1 cellular context compared by ENCODE assay signal in the genomic region with DNA sequence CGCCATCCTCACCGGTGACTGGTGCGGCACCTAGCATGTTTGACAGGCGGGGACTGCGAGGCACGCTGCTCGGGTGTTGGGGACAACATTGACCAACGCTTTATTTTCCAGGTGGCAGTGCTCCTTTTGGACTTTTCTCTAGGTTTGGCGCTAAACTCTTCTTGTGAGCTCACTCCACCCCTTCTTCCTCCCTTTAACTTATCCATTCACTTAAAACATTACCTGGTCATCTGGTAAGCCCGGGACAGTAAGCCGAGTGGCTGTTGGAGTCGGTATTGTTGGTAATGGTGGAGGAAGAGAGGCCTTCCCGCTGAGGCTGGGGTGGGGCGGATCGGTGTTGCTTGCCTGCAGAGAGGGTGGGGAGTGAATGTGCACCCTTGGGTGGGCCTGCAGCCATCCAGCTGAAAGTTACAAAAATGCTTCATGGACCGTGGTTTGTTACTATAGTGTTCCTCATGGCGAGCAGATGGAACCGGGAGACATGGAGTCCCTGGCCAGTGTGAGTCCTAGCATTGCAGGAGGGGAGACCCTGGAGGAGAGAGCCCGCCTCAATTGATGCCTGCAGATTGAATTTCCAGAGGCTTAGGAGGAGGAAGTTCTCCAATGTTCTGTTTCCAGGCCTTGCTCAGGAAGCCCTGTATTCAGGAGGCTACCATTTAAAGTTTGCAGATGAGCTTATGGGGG.
TF ChIP-seq lines count a peak whose summit lies in the region.

No MANE protein-coding gene starts in this region.

TF ChIP-seq in HepG2, 621 proteins besides CTCF, POLR2A, EP300 and RAD21 (continues in another document):
- TF ChIP-seq ZNF615 (CRISPR knock-in tag; IDR thresholded peaks at IDR 0.05; ENCODE audit: borderline replicate concordance) (peak; percentile 34; the same call in 1 of the 2 replicates), NFIC (IDR thresholded peaks at IDR 0.05; ENCODE audit: low read length) (no peak), ZIK1 (CRISPR knock-in tag; IDR thresholded peaks at IDR 0.05; ENCODE audit: borderline replicate concordance, low read depth) (0 out of 2 replicates have a peak, but pooled peaks have one; percentile 40), SRSF1 (optimal IDR thresholded peaks at IDR 0.05; ENCODE audit: low read depth, low read length) (no peak), ARNTL (CRISPR knock-in tag; IDR thresholded peaks at IDR 0.05) (0 out of 2 replicates have a peak, but pooled peaks have one; percentile 8), GLMP (CRISPR knock-in tag; IDR thresholded peaks at IDR 0.05; ENCODE audit: borderline replicate concordance) (no peak), WIZ (CRISPR knock-in tag; IDR thresholded peaks at IDR 0.05) (no peak), BRCA1 (CRISPR knock-in tag; IDR thresholded peaks at IDR 0.05) (no peak), ZNF180 (CRISPR knock-in tag; IDR thresholded peaks at IDR 0.05; ENCODE audit: borderline replicate concordance, low read depth) (no peak), ZNF18 (CRISPR knock-in tag; IDR thresholded peaks at IDR 0.05; ENCODE audit: insufficient replicate concordance) (peak; percentile 36), ZFX (CRISPR knock-in tag; IDR thresholded peaks at IDR 0.05; ENCODE audit: low read depth) (peak; percentile 4; the same call in 1 of the 2 replicates), U2AF1 (optimal IDR thresholded peaks at IDR 0.05; ENCODE audit: low read depth, low read length) (peak; percentile 15), ARHGAP35 (CRISPR knock-in tag; IDR thresholded peaks at IDR 0.05; ENCODE audit: borderline replicate concordance) (no peak), GABPB1 (CRISPR knock-in tag; IDR thresholded peaks at IDR 0.05) (no peak), RXRB (CRISPR knock-in tag; IDR thresholded peaks at IDR 0.05; ENCODE audit: borderline replicate concordance) (no peak), NR1H2 (CRISPR knock-in tag; IDR thresholded peaks at IDR 0.05; ENCODE audit: borderline replicate concordance, low read depth) (no peak), SSRP1 (CRISPR knock-in tag; IDR thresholded peaks at IDR 0.05) (peak; percentile 29; the same call in 1 of the 2 replicates), SP2 (CRISPR knock-in tag; IDR thresholded peaks at IDR 0.05) (0 out of 2 replicates have a peak, but pooled peaks have one; percentile 1), ZBTB33 (CRISPR knock-in tag; IDR thresholded peaks at IDR 0.05) (no peak), SMAD3 (CRISPR knock-in tag; IDR thresholded peaks at IDR 0.05) (no peak), SNAPC2 (CRISPR knock-in tag; IDR thresholded peaks at IDR 0.05) (no peak), FOXP1 (IDR thresholded peaks at IDR 0.05) (no peak), FOXP1 (CRISPR knock-in tag; IDR thresholded peaks at IDR 0.05) (no peak), MBNL3 (CRISPR knock-in tag; conservative IDR thresholded peaks at IDR 0.05) (no peak), DNMT3B (CRISPR knock-in tag; conservative IDR thresholded peaks at IDR 0.05) (peak; percentile 24; the same call in 1 of the 2 replicates), SOX13 (IDR thresholded peaks at IDR 0.05) (no peak), SOX13 (CRISPR knock-in tag; conservative IDR thresholded peaks at IDR 0.05 in 1 of 2, IDR thresholded peaks at IDR 0.05 in 1 of 2) (0 out of 4 replicates have a peak, but pooled peaks of 1 of the 2 experiments have one; percentile 5), POLR2AphosphoS5 (IDR thresholded peaks at IDR 0.05; ENCODE audit: low read depth, low read length) (peak; percentile 12), ZNF331 (CRISPR knock-in tag; IDR thresholded peaks at IDR 0.05) (0 out of 2 replicates have a peak, but pooled peaks have one; percentile 7), ZNF766 (CRISPR knock-in tag; IDR thresholded peaks at IDR 0.05; ENCODE audit: borderline replicate concordance) (no peak), ZSCAN20 (CRISPR knock-in tag; IDR thresholded peaks at IDR 0.05; ENCODE audit: borderline replicate concordance) (no peak), RBFOX2 (IDR thresholded peaks at IDR 0.05; ENCODE audit: low read depth, low read length) (peak; percentile 4; the same call in 1 of the 2 replicates), KLF15 (CRISPR knock-in tag; IDR thresholded peaks at IDR 0.05; ENCODE audit: borderline replicate concordance) (no peak), ZNF30 (CRISPR knock-in tag; IDR thresholded peaks at IDR 0.05) (no peak), POLR2G (IDR thresholded peaks at IDR 0.05; ENCODE audit: low read depth, low read length) (peak; percentile 55; the same call in 1 of the 2 replicates), ZBTB1 (CRISPR knock-in tag; IDR thresholded peaks at IDR 0.05; ENCODE audit: borderline replicate concordance) (no peak), REXO4 (CRISPR knock-in tag; IDR thresholded peaks at IDR 0.05; ENCODE audit: borderline replicate concordance) (peak; percentile 49; the same call in 1 of the 2 replicates), ELF3 (CRISPR knock-in tag; IDR thresholded peaks at IDR 0.05) (0 out of 2 replicates have a peak, but pooled peaks have one; percentile 15), IKZF1 (IDR thresholded peaks at IDR 0.05) (no peak), MAX (IDR thresholded peaks at IDR 0.05) (no peak), RBM22 (optimal IDR thresholded peaks at IDR 0.05; ENCODE audit: low read length) (peak; percentile 92)
- TF ChIP-seq, protein P1, sequence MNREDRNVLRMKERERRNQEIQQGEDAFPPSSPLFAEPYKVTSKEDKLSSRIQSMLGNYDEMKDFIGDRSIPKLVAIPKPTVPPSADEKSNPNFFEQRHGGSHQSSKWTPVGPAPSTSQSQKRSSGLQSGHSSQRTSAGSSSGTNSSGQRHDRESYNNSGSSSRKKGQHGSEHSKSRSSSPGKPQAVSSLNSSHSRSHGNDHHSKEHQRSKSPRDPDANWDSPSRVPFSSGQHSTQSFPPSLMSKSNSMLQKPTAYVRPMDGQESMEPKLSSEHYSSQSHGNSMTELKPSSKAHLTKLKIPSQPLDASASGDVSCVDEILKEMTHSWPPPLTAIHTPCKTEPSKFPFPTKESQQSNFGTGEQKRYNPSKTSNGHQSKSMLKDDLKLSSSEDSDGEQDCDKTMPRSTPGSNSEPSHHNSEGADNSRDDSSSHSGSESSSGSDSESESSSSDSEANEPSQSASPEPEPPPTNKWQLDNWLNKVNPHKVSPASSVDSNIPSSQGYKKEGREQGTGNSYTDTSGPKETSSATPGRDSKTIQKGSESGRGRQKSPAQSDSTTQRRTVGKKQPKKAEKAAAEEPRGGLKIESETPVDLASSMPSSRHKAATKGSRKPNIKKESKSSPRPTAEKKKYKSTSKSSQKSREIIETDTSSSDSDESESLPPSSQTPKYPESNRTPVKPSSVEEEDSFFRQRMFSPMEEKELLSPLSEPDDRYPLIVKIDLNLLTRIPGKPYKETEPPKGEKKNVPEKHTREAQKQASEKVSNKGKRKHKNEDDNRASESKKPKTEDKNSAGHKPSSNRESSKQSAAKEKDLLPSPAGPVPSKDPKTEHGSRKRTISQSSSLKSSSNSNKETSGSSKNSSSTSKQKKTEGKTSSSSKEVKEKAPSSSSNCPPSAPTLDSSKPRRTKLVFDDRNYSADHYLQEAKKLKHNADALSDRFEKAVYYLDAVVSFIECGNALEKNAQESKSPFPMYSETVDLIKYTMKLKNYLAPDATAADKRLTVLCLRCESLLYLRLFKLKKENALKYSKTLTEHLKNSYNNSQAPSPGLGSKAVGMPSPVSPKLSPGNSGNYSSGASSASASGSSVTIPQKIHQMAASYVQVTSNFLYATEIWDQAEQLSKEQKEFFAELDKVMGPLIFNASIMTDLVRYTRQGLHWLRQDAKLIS (CRISPR knock-in tag; IDR thresholded peaks at IDR 0.05): peak; percentile 24; the same call in 1 of the 2 replicates
- TF ChIP-seq, protein P2, sequence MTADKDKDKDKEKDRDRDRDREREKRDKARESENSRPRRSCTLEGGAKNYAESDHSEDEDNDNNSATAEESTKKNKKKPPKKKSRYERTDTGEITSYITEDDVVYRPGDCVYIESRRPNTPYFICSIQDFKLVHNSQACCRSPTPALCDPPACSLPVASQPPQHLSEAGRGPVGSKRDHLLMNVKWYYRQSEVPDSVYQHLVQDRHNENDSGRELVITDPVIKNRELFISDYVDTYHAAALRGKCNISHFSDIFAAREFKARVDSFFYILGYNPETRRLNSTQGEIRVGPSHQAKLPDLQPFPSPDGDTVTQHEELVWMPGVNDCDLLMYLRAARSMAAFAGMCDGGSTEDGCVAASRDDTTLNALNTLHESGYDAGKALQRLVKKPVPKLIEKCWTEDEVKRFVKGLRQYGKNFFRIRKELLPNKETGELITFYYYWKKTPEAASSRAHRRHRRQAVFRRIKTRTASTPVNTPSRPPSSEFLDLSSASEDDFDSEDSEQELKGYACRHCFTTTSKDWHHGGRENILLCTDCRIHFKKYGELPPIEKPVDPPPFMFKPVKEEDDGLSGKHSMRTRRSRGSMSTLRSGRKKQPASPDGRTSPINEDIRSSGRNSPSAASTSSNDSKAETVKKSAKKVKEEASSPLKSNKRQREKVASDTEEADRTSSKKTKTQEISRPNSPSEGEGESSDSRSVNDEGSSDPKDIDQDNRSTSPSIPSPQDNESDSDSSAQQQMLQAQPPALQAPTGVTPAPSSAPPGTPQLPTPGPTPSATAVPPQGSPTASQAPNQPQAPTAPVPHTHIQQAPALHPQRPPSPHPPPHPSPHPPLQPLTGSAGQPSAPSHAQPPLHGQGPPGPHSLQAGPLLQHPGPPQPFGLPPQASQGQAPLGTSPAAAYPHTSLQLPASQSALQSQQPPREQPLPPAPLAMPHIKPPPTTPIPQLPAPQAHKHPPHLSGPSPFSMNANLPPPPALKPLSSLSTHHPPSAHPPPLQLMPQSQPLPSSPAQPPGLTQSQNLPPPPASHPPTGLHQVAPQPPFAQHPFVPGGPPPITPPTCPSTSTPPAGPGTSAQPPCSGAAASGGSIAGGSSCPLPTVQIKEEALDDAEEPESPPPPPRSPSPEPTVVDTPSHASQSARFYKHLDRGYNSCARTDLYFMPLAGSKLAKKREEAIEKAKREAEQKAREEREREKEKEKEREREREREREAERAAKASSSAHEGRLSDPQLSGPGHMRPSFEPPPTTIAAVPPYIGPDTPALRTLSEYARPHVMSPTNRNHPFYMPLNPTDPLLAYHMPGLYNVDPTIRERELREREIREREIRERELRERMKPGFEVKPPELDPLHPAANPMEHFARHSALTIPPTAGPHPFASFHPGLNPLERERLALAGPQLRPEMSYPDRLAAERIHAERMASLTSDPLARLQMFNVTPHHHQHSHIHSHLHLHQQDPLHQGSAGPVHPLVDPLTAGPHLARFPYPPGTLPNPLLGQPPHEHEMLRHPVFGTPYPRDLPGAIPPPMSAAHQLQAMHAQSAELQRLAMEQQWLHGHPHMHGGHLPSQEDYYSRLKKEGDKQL (CRISPR knock-in tag; IDR thresholded peaks at IDR 0.05; ENCODE audit: low read depth): no peak
- TF ChIP-seq, protein P3, sequence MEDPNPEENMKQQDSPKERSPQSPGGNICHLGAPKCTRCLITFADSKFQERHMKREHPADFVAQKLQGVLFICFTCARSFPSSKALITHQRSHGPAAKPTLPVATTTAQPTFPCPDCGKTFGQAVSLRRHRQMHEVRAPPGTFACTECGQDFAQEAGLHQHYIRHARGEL (CRISPR knock-in tag; IDR thresholded peaks at IDR 0.05): no peak
- TF ChIP-seq, protein P4, sequence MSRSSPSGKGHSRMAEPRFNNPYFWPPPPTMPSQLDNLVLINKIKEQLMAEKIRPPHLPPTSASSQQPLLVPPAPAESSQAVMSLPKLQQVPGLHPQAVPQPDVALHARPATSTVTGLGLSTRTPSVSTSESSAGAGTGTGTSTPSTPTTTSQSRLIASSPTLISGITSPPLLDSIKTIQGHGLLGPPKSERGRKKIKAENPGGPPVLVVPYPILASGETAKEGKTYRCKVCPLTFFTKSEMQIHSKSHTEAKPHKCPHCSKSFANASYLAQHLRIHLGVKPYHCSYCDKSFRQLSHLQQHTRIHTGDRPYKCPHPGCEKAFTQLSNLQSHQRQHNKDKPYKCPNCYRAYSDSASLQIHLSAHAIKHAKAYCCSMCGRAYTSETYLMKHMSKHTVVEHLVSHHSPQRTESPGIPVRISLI (CRISPR knock-in tag; IDR thresholded peaks at IDR 0.05; ENCODE audit: borderline replicate concordance): no peak
